In the genomic region with DNA sequence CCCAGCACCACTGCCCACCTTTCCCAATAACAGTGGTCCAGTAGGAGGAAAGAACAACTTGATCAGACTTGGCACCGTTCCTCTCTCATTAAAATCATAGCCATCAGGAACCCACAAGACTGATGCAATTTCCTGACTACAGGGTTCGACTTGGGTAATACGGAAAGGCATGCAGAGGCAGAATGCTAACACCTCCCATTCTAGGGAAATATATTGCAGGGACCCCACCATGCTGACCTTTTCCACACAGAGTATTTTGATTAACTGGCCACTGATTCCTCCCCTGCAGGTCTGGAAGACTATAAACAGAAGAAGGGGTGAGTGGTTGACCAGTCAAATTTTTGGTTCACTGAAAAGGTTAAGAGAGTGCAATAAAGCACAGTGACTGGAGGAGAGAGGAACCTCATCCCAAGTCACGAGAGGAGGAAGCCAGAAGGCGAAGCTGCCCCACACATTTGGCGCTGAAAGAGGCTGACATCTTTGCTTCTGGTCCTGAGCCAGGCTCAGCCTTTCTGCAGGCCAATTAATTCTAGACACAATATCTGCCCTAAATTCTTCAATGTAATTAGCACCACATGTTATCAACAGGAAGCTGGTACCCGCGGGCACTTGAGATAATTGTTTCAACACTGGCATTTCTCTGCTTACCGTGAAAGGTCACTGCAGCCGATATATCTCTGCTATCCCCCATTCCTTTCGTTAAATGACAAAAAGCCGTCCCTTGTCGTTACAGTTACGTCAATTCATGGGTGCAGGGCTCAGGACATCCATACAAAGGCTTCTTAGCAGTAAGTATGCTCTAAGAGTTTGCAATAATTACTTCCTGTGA, we compare ENCODE assay signal across 8 cellular contexts.
DNase-seq lines count a peak whose midpoint lies in the region; ATAC-seq and TF ChIP-seq lines count a peak whose summit lies in the region.

No MANE protein-coding gene starts in this region.

- 35 to 46% methylated on average over 14 of the region's 14 CpGs for WGBS in upper lobe of left lung, 2 donors

- DNase-seq in Right ventricle myocardium inferior (ENCODE audit: missing footprints) = no peak
- no peak for DNase-seq in left ventricle myocardium inferior
- DNase-seq in SIG-M5 treated with dmso at 0.1 percent for 504 hours (lab: John Stamatoyannopoulos, UW; ENCODE audit: unreplicated experiment) = peak; percentile 93
- peak; percentile 90 for DNase-seq in fibroblast of villous mesenchyme (ENCODE audit: low read depth)
- no peak for DNase-seq in upper lobe of left lung
- no peak for DNase-seq in GDM1 (lab: John Stamatoyannopoulos, UW)
- DNase-seq in CD4-positive, alpha-beta T cell = no peak

- no peak for TF ChIP-seq EP300 in upper lobe of left lung (IDR thresholded peaks at IDR 0.05)

- H3K9me3 Mint-ChIP-seq in CD4-positive, alpha-beta T cell = no peaks in the 10 kb centered on the region

- H3K4me3 ChIP-seq in left ventricle myocardium inferior (no peak overlapping the region), fibroblast of villous mesenchyme (ENCODE audit: low read depth, low read length) (no peak overlapping the region), upper lobe of left lung (no peak overlapping the region)

- no peak overlapping the region for H3K27ac ChIP-seq in left ventricle myocardium inferior (replicated peaks)
- no peak overlapping the region for H3K27ac ChIP-seq in upper lobe of left lung
- H3K27ac ChIP-seq in CD4-positive, alpha-beta T cell (ENCODE audit: low read depth, low read length) = no peak overlapping the region

- H3K4me1 ChIP-seq in left ventricle myocardium inferior (peaks cover 45% of the 10 kb centered on the region), upper lobe of left lung (peaks cover 9 to 17% (median 11%) of the 10 kb centered on the region in 4 donors)

- no peak overlapping the region for H3K27ac Mint-ChIP-seq in CD4-positive, alpha-beta T cell

- H3K27me3 ChIP-seq in left ventricle myocardium inferior (ENCODE audit: low read depth) (peaks cover 14% of the 10 kb centered on the region), upper lobe of left lung (no peaks in the 10 kb centered on the region)
- peaks cover 4% of the 10 kb centered on the region for H3K27me3 ChIP-seq in CD4-positive, alpha-beta T cell (ENCODE audit: control insufficient read depth, insufficient read depth, low read length)

- ATAC-seq in Right ventricle myocardium inferior (peak; percentile 46), upper lobe of left lung (ENCODE audit: low FRiP score in 2 of 2) (peak; percentile 44 to 46), HG03378 (IDR thresholded peaks at IDR 0.05; ENCODE audit: unreplicated experiment) (no peak)
- no peak for ATAC-seq in CD4-positive, alpha-beta T cell (ENCODE audit: poor library complexity)

- no peaks in the 10 kb centered on the region for H3K4me1 Mint-ChIP-seq in CD4-positive, alpha-beta T cell (ENCODE audit: low read depth)

- intact Hi-C loops in Right ventricle myocardium inferior (cut with DNase I) (no loop called here), left ventricle myocardium inferior (cut with micrococcal nuclease) (no loop called here)
- intact Hi-C loops in CD4-positive, alpha-beta T cell (cut with DNase I, micrococcal nuclease) = no loop called here

- H3K9me3 ChIP-seq in left ventricle myocardium inferior (replicated peaks) (no peaks in the 10 kb centered on the region), upper lobe of left lung (no peaks in the 10 kb centered on the region)
- H3K9me3 ChIP-seq in CD4-positive, alpha-beta T cell (ENCODE audit: control insufficient read depth, low read length) = no peaks in the 10 kb centered on the region

- CTCF ChIA-PET in CD4-positive, alpha-beta T cell (lab: Charles Lee) = no interaction called here

- H3K36me3 ChIP-seq in left ventricle myocardium inferior (no peaks in the 10 kb centered on the region), upper lobe of left lung (no peaks in the 10 kb centered on the region)

- TF ChIP-seq CTCF in left ventricle myocardium inferior (IDR thresholded peaks at IDR 0.05; ENCODE audit: borderline replicate concordance) (no peak), fibroblast of villous mesenchyme (IDR thresholded peaks at IDR 0.05; ENCODE audit: insufficient read depth, low read depth, low read length) (no peak), upper lobe of left lung (IDR thresholded peaks at IDR 0.05) (no peak)
- no peak for TF ChIP-seq CTCF in CD4-positive, alpha-beta T cell (IDR thresholded peaks at IDR 0.05)

- no peak for TF ChIP-seq POLR2A in upper lobe of left lung (IDR thresholded peaks at IDR 0.05)

- no peak overlapping the region for H3K4me3 Mint-ChIP-seq in CD4-positive, alpha-beta T cell

- POLR2A ChIA-PET in CD4-positive, alpha-beta T cell (lab: Charles Lee) = no interaction called here

- H3K36me3 Mint-ChIP-seq in CD4-positive, alpha-beta T cell (ENCODE audit: low read depth) = no peaks in the 10 kb centered on the region

- peaks cover 32% of the 10 kb centered on the region for H3K27me3 Mint-ChIP-seq in CD4-positive, alpha-beta T cell

Comparison
In these comparisons a context has a peak if more than half of its experiments do, and no peak if none do; other contexts are left out.
1. ATAC-seq: peak in Right ventricle myocardium inferior (single experiment) and upper lobe of left lung (2 of 2); none in HG03378 (single experiment) and CD4-positive, alpha-beta T cell (single experiment).
2. DNase-seq: peak in SIG-M5 treated with dmso at 0.1 percent for 504 hours (single experiment) and fibroblast of villous mesenchyme (single experiment); none in Right ventricle myocardium inferior (single experiment), left ventricle myocardium inferior (single experiment), upper lobe of left lung (0 of 2), GDM1 (single experiment) and CD4-positive, alpha-beta T cell (0 of 10).